Comparison of ENCODE assay signal across 8 cellular contexts in the genomic region with DNA sequence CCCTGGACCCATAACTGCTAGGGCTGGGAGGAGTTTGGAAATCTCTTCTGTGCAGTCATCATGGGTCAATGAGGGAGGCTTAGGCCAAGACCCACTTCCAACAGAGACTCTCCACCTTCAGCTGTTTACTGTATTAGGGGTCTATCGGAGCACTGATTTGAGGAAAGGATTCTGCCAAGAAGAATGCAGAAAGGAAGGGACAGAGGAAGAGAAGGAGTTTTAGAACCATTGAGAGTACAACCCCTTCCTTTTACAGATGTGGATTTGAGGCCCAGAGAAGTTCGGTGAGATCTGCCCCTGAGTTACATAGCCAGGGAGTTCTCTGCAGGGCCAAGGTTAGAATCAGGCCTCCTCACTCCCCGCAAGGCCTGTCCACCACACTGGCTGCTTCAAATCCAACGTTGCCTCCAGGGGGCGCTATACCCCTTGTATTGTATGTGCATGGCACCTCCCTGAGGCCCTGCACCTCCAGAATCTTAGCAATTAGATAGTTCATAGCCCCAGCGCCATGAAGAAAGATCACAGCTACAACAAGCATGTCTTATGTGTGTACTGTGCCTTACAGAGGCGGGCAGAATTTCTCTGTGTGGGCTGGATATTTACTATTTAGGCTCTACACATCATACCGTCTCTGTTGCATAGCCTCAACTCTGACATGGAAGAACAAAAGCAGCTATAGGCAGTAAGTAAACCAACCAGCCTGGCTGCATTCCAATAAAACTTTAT.
DNase-seq lines count a peak whose midpoint lies in the region; ATAC-seq and TF ChIP-seq lines count a peak whose summit lies in the region.

No MANE protein-coding gene starts in this region.

- TF ChIP-seq CTCF in OCI-LY1 (IDR thresholded peaks at IDR 0.05; ENCODE audit: low read length) (peak; percentile 83), fibroblast of lung (conservative IDR thresholded peaks at IDR 0.05 in 1 of 2, IDR thresholded peaks at IDR 0.05 in 1 of 2; ENCODE audit: low read depth in 1 of 2, low read length in 2 of 2) (peak; percentile 75 to 82), suprapubic skin (IDR thresholded peaks at IDR 0.05) (peak; percentile 56 to 63)

- WGBS in neuronal stem cell (ENCODE audit: extremely low coverage in 2 of 2, insufficient read length in 2 of 2, insufficient replicate concordance in 1 of 2), 2 donors = no CpG with 5 or more reads among the region's 8 CpGs
- WGBS in suprapubic skin = 34% methylated on average over 8 of the region's 8 CpGs

- H2AK5ac ChIP-seq in neuronal stem cell (ENCODE audit: low read depth, low read length) = peak overlapping the region; percentile 27

- no peak overlapping the region for H2AFZ ChIP-seq in OCI-LY1 (ENCODE audit: low read length)
- peak overlapping the region; percentile 56 for H2AFZ ChIP-seq in fibroblast of lung (ENCODE audit: low read length)
- peak overlapping the region; percentile 70 for H2AFZ ChIP-seq in neuronal stem cell (ENCODE audit: low read length)

- H3K4me1 ChIP-seq in OCI-LY1 (ENCODE audit: insufficient read depth, low read length, severe bottlenecking) (no peaks in the 10 kb centered on the region), fibroblast of lung (ENCODE audit: control insufficient read depth, extremely low read depth, insufficient read depth, low read length) (no peaks in the 10 kb centered on the region), neuronal stem cell (ENCODE audit: control insufficient read depth in 2 of 2, insufficient read depth in 1 of 2, low read depth in 1 of 2, low read length in 2 of 2) (peaks cover 6 to 10% of the 10 kb centered on the region in 2 donors), suprapubic skin (peaks cover 7% of the 10 kb centered on the region)

- no peak overlapping the region for H2BK120ac ChIP-seq in neuronal stem cell (ENCODE audit: low read depth, low read length)

- no peak overlapping the region for H3K4ac ChIP-seq in neuronal stem cell (ENCODE audit: low read length)

- no peak overlapping the region for H3K4me2 ChIP-seq in OCI-LY1 (ENCODE audit: low read length)
- no peak overlapping the region for H3K4me2 ChIP-seq in fibroblast of lung (ENCODE audit: extremely low read depth, insufficient read depth, low read length)
- H3K4me2 ChIP-seq in neuronal stem cell (ENCODE audit: insufficient read depth, low read length, poor library complexity, severe bottlenecking) = no peak overlapping the region

- H4K8ac ChIP-seq in neuronal stem cell (ENCODE audit: low read depth, low read length) = no peak overlapping the region

- in situ Hi-C loops in Caki2 (cut with HindIII; ENCODE audit: low pct_unique_long_range_greater_than_20kb, low sequenced_read_pairs) = no loop called here

- H4K20me1 ChIP-seq in OCI-LY1 (ENCODE audit: insufficient read depth, low read length) (no peaks in the 10 kb centered on the region), fibroblast of lung (ENCODE audit: control insufficient read depth, extremely low read depth, insufficient read depth, low read length) (no peaks in the 10 kb centered on the region)

- DNase-seq in Caki2 (ENCODE audit: low read depth) (peak; percentile 85), activated T-cell treated with anti-CD3 and anti-CD28 coated beads for 4 hours (peak; percentile 51), fibroblast of lung (ENCODE audit: low read depth in 2 of 2) (peak; percentile 87 to 95), neuronal stem cell (ENCODE audit: low spot score) (peak; percentile 90), suprapubic skin (ENCODE audit: low spot score in 2 of 2) (peak; percentile 96 to 97)

- H3K27ac ChIP-seq in OCI-LY1 (ENCODE audit: low read depth, low read length, poor library complexity, severe bottlenecking) (no peak overlapping the region), fibroblast of lung (ENCODE audit: insufficient read depth, low read length) (no peak overlapping the region), neuronal stem cell (replicated peaks; ENCODE audit: low read length) (no peak overlapping the region), suprapubic skin (no peak overlapping the region)

- H3K27me3 ChIP-seq in OCI-LY1 (ENCODE audit: insufficient read depth, low read length) (no peaks in the 10 kb centered on the region), fibroblast of lung (ENCODE audit: control insufficient read depth, insufficient read depth, low read length) (no peaks in the 10 kb centered on the region), neuronal stem cell (ENCODE audit: control insufficient read depth in 3 of 3, insufficient read depth in 3 of 3, low read depth in 1 of 3, low read length in 3 of 3) (no peaks in the 10 kb centered on the region), suprapubic skin (no peaks in the 10 kb centered on the region)

- H3K79me2 ChIP-seq in OCI-LY1 (ENCODE audit: insufficient read depth, low read length) (no peaks in the 10 kb centered on the region), fibroblast of lung (ENCODE audit: control insufficient read depth, insufficient read depth, low read length) (no peaks in the 10 kb centered on the region)

- no peaks in the 10 kb centered on the region for H3K36me3 ChIP-seq in OCI-LY1 (ENCODE audit: insufficient read depth, low read length)
- no peaks in the 10 kb centered on the region for H3K36me3 ChIP-seq in fibroblast of lung (ENCODE audit: control insufficient read depth, insufficient read depth, low read length)
- H3K36me3 ChIP-seq in neuronal stem cell (replicated peaks in 1 of 2; ENCODE audit: control insufficient read depth in 2 of 2, insufficient read depth in 2 of 2, low read length in 2 of 2) = no peaks in the 10 kb centered on the region
- H3K36me3 ChIP-seq in suprapubic skin = no peaks in the 10 kb centered on the region

- H3K9ac ChIP-seq in OCI-LY1 (ENCODE audit: low read length) (no peak overlapping the region), fibroblast of lung (ENCODE audit: insufficient read depth, low read length) (no peak overlapping the region), neuronal stem cell (ENCODE audit: low read depth, low read length, poor library complexity) (no peak overlapping the region)

- no peak overlapping the region for H3K14ac ChIP-seq in neuronal stem cell (ENCODE audit: low read length)

- no peak overlapping the region for H2BK12ac ChIP-seq in neuronal stem cell (ENCODE audit: low read length)

- no peaks in the 10 kb centered on the region for H3K79me1 ChIP-seq in neuronal stem cell (ENCODE audit: low read depth, low read length)

- no peak overlapping the region for H3K4me3 ChIP-seq in OCI-LY1 (ENCODE audit: low read depth, low read length, poor library complexity, severe bottlenecking)
- no peak overlapping the region for H3K4me3 ChIP-seq in fibroblast of lung (replicated peaks in 1 of 4; ENCODE audit: control extremely low read depth in 1 of 4, insufficient read depth in 1 of 4, low read depth in 3 of 4, low read length in 4 of 4)
- H3K4me3 ChIP-seq in neuronal stem cell (ENCODE audit: low read length in 2 of 2) = no peak overlapping the region
- no peak overlapping the region for H3K4me3 ChIP-seq in suprapubic skin

- no peaks in the 10 kb centered on the region for H3F3A ChIP-seq in OCI-LY1 (ENCODE audit: insufficient read depth, low read length)

- no peak overlapping the region for H3K18ac ChIP-seq in neuronal stem cell (ENCODE audit: low read length)

- no peak overlapping the region for H2BK5ac ChIP-seq in neuronal stem cell (ENCODE audit: low read length)

- ATAC-seq in GM19452 (IDR thresholded peaks at IDR 0.05; ENCODE audit: unreplicated experiment) (peak; percentile 86), HG03558 (IDR thresholded peaks at IDR 0.05; ENCODE audit: extremely low read depth, unreplicated experiment) (peak; percentile 89)

- TF ChIP-seq EP300 in suprapubic skin (IDR thresholded peaks at IDR 0.05) = no peak

- no peak overlapping the region for H4K91ac ChIP-seq in neuronal stem cell (ENCODE audit: low read depth, low read length, poor library complexity)

- no peak overlapping the region for H2BK15ac ChIP-seq in neuronal stem cell (ENCODE audit: low read length)

- no peaks in the 10 kb centered on the region for H3K9me3 ChIP-seq in OCI-LY1 (ENCODE audit: low read length)
- no peaks in the 10 kb centered on the region for H3K9me3 ChIP-seq in fibroblast of lung (ENCODE audit: control insufficient read depth, insufficient read depth, low read depth, low read length)
- H3K9me3 ChIP-seq in neuronal stem cell (replicated peaks in 1 of 2; ENCODE audit: control insufficient read depth in 2 of 2, insufficient read depth in 1 of 2, low read depth in 1 of 2, low read length in 2 of 2) = peaks cover 0 to 2% of the 10 kb centered on the region in 2 donors
- no peaks in the 10 kb centered on the region for H3K9me3 ChIP-seq in suprapubic skin

- TF ChIP-seq POLR2A in suprapubic skin (IDR thresholded peaks at IDR 0.05) = no peak

- no peak overlapping the region for H3K23ac ChIP-seq in neuronal stem cell (ENCODE audit: low read depth, low read length, poor library complexity)

- no peaks in the 10 kb centered on the region for H3K9me2 ChIP-seq in OCI-LY1 (ENCODE audit: low read depth, low read length)
